Comparison of ENCODE assay signal across 20 cellular contexts in the genomic region with DNA sequence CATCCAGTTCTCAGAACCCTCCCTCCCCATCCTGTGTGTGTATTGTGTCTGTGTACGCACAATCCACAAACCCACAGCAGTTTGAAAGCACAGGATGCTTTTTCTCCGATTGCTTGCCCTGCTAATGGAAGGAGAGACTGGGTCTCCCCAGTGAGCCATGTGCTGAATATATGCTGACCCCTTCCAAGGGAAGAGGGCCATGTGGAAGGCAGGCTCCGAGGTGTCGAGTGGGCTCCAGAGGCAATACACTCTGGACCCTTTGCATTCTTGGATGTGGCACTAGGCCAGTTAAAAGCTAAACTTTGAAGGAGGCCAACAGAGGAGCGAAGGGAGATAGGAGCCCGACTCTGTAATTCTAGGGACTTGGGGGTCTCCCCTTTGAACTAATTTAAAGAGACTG. TPM values are rescaled to one million over a fixed set of nuclear protein-coding genes. Genes with fewer than 3 reads are reported as not detected.
DNase-seq lines count a peak whose midpoint lies in the region; ATAC-seq, FAIRE-seq and TF ChIP-seq lines count a peak whose summit lies in the region.
"Had no signal": no experiment of that assay in that cellular context is flagged by ENCODE, and none has a peak within 500 bp of the region (broad histone marks: within the 10 kb centered on the region; RNA-seq: fewer than 3 reads in every experiment).

No MANE protein-coding gene starts in this region.

- H4K5ac ChIP-seq in mesendoderm (ENCODE audit: low read length), result no peak overlapping the region

- no peaks in the 10 kb centered on the region for H3K27me3 ChIP-seq in A673 (replicated peaks; ENCODE audit: insufficient read depth, low read depth, low read length, poor library complexity)
- no peaks in the 10 kb centered on the region for H3K27me3 ChIP-seq in mesendoderm (ENCODE audit: insufficient read depth, low read length, poor library complexity)
- H3K27me3 ChIP-seq: brain microvascular endothelial cell had no signal

- no peak overlapping the region for H3K4me3 Mint-ChIP-seq in activated CD8-positive, alpha-beta T cell treated with anti-CD3 and anti-CD28 coated beads for 36 hours
- H3K4me3 Mint-ChIP-seq: activated B cell treated with CpG ODN at 0.5 μM for 24 hours; H9; stimulated activated naive B cell treated with anti-CD40 and anti-IgM and Interleukin-4, amounts not matched to agents 10 μg/mL and 1 μg/mL and 100 μg/mL, for 72 hours; T-helper 2 cell treated with Interferon-gamma antibody and Interleukin-4, amounts not matched to agents 5 μg/mL and 100 μg/mL, for 36 hours had no signal

- POLR2A ChIA-PET in A549 (lab: Yijun Ruan, JAX), result no interaction called here
- POLR2A ChIA-PET in A673 (lab: Charles Lee; ENCODE audit: low non-redundant PET), result interaction anchor here (0.6 kb wide), 1 partner anchor 798 kb away, joined by 12 read pairs; no protein-coding TSS in a partner anchor
- POLR2A ChIA-PET in activated CD8-positive, alpha-beta T cell treated with anti-CD3 and anti-CD28 coated beads for 36 hours (lab: Charles Lee), result interaction anchor here (1.0 kb wide), 1 partner anchor 13 kb away, joined by 3 read pairs; no protein-coding TSS in a partner anchor

- no TSS peak for BruUV-seq in A673 (replicated peaks; lab: Mats Ljungman, UMichigan)

- peak overlapping the region; percentile 44 for H3K27ac Mint-ChIP-seq in activated CD8-positive, alpha-beta T cell treated with anti-CD3 and anti-CD28 coated beads for 36 hours
- H3K27ac Mint-ChIP-seq: activated B cell treated with CpG ODN at 0.5 μM for 24 hours; stimulated activated naive B cell treated with anti-CD40 and anti-IgM and Interleukin-4, amounts not matched to agents 10 μg/mL and 1 μg/mL and 100 μg/mL, for 72 hours; T-helper 2 cell treated with Interferon-gamma antibody and Interleukin-4, amounts not matched to agents 5 μg/mL and 100 μg/mL, for 36 hours had no signal

- H2BK15ac ChIP-seq in mesendoderm (replicated peaks; ENCODE audit: low read depth), result no peak overlapping the region

- TF ChIP-seq POLR2A in A549 (IDR thresholded peaks at IDR 0.05; ENCODE audit: low read length), result no peak

- peaks cover 68% of the 10 kb centered on the region for H3K79me1 ChIP-seq in mesendoderm (ENCODE audit: low read length)

- no peak for TF ChIP-seq EP300 in A549 (IDR thresholded peaks at IDR 0.05)

- H3K56ac ChIP-seq in mesendoderm (ENCODE audit: low read length), result peak overlapping the region; percentile 54

- peak overlapping the region in 1 of 2 experiments; percentile 14; a peak in 3 of 6 replicates for H3K27ac ChIP-seq in A549
- peak overlapping the region; percentile 27 for H3K27ac ChIP-seq in A673 (ENCODE audit: low read depth, low read length, poor library complexity, severe bottlenecking)
- no peak overlapping the region for H3K27ac ChIP-seq in mesendoderm (ENCODE audit: low read depth, low read length)
- H3K27ac ChIP-seq: brain microvascular endothelial cell had no signal

- no peak for TF ChIP-seq CTCF in A549 (IDR thresholded peaks at IDR 0.05)
- no peak for TF ChIP-seq CTCF in A673 (conservative IDR thresholded peaks at IDR 0.05; ENCODE audit: low read depth, low read length)
- TF ChIP-seq CTCF in activated CD8-positive, alpha-beta T cell treated with anti-CD3 and anti-CD28 coated beads for 36 hours (IDR thresholded peaks at IDR 0.05), result no peak

- no peak overlapping the region for H3K4ac ChIP-seq in mesendoderm (ENCODE audit: low read depth, low read length)

- peaks cover 98% of the 10 kb centered on the region for H3K4me1 ChIP-seq in A549
- H3K4me1 ChIP-seq in A673 (ENCODE audit: insufficient read depth, low read length, poor library complexity, severe bottlenecking), result peaks cover 40% of the 10 kb centered on the region
- peaks cover 4% of the 10 kb centered on the region for H3K4me1 ChIP-seq in mesendoderm (ENCODE audit: control insufficient read depth, low read depth, low read length)

- H3K4me2 ChIP-seq in A549 (peak overlapping the region; percentile 32; the same call in 2 of the 3 replicates), mesendoderm (ENCODE audit: low read length) (no peak overlapping the region)

- H3K36me3 ChIP-seq in A673 (ENCODE audit: insufficient read depth, low read length, poor library complexity, severe bottlenecking) (peaks cover 70% of the 10 kb centered on the region), mesendoderm (ENCODE audit: control insufficient read depth, insufficient read depth, low read length) (peaks cover 46% of the 10 kb centered on the region)

- TF ChIP-seq RAD21 in A549 (conservative IDR thresholded peaks at IDR 0.05 in 1 of 2, IDR thresholded peaks at IDR 0.05 in 1 of 2), result no peak

- no peak overlapping the region for H2BK5ac ChIP-seq in mesendoderm (ENCODE audit: low read length)

- H3K27me3 Mint-ChIP-seq in activated CD8-positive, alpha-beta T cell treated with anti-CD3 and anti-CD28 coated beads for 36 hours, result no peaks in the 10 kb centered on the region
- H3K27me3 Mint-ChIP-seq: activated B cell treated with CpG ODN at 0.5 μM for 24 hours; stimulated activated naive B cell treated with anti-CD40 and anti-IgM and Interleukin-4, amounts not matched to agents 10 μg/mL and 1 μg/mL and 100 μg/mL, for 72 hours had no signal

- no peaks in the 10 kb centered on the region for H3K9me3 ChIP-seq in A549
- H3K9me3 ChIP-seq in A673 (ENCODE audit: low read depth, low read length, poor library complexity, severe bottlenecking), result no peaks in the 10 kb centered on the region

- intact Hi-C loops in A673 (cut with micrococcal nuclease; ENCODE audit: unreplicated experiment), result no loop called here
- intact Hi-C loops in activated CD8-positive, alpha-beta T cell treated with anti-CD3 and anti-CD28 coated beads for 36 hours (cut with micrococcal nuclease), result no loop called here

- no peak overlapping the region for H3K18ac ChIP-seq in mesendoderm (ENCODE audit: low read length)

- CTCF ChIA-PET in A549 (lab: Yijun Ruan, JAX) (interaction anchor here (0.9 to 5.6 kb wide), 7 partner anchors 32 to 202 kb away, joined by 3 to 21 read pairs (median 4); no protein-coding TSS in a partner anchor), A673 (lab: Charles Lee) (no interaction called here)
- CTCF ChIA-PET in activated CD8-positive, alpha-beta T cell treated with anti-CD3 and anti-CD28 coated beads for 36 hours (lab: Charles Lee), result interaction anchor here (0.9 to 2.0 kb wide), 4 partner anchors 33 to 51 kb away, joined by 3 to 6 read pairs (median 4); no protein-coding TSS in a partner anchor

- H3K23ac ChIP-seq in mesendoderm (ENCODE audit: low read length), result no peak overlapping the region

- H3K4me3 ChIP-seq in A549 (no peak overlapping the region), A673 (ENCODE audit: low read depth, low read length, poor library complexity, severe bottlenecking) (no peak overlapping the region), mesendoderm (ENCODE audit: low read length) (no peak overlapping the region)

- H4K8ac ChIP-seq in mesendoderm (ENCODE audit: low read depth, low read length), result no peak overlapping the region

- WGBS in A549 (ENCODE audit: missing lambda C conversion rate), result 91% methylated on average over 6 of the region's 6 CpGs
- no CpG with 5 or more reads among the region's 6 CpGs for WGBS in mesendoderm (ENCODE audit: extremely low coverage, insufficient coverage, low lambda C conversion rate)

- DNase-seq in A549 (ENCODE audit: low read depth in 1 of 2, low spot score in 1 of 2), result no peak
- no peak for DNase-seq in A673 (ENCODE audit: low spot score)
- no peak for DNase-seq in activated CD8-positive, alpha-beta T cell treated with anti-CD3 and anti-CD28 coated beads for 36 hours
- DNase-seq in mesendoderm, result no peak
- no peak for DNase-seq in GM19240 (ENCODE audit: insufficient read length, low spot score)
- DNase-seq: activated B cell treated with CpG ODN at 0.5 μM for 24 hours; activated CD8-positive, alpha-beta memory T cell treated with anti-CD3 and anti-CD28 coated beads for 24 hours; AML-193; brain microvascular endothelial cell; DND-41; foreskin melanocyte; H9; Kasumi-1; NCI-H1048; NCI-H446 treated with DMSO at 0.1 percent for 48 hours; stimulated activated naive B cell treated with anti-CD40 and anti-IgM and Interleukin-4, amounts not matched to agents 10 μg/mL and 1 μg/mL and 100 μg/mL, for 72 hours had no signal

- H3K36me3 Mint-ChIP-seq in activated CD8-positive, alpha-beta T cell treated with anti-CD3 and anti-CD28 coated beads for 36 hours (ENCODE audit: low read depth), result peaks cover 97% of the 10 kb centered on the region

- no peak overlapping the region for H3K9ac ChIP-seq in mesendoderm (ENCODE audit: low read length)

- H2BK120ac ChIP-seq in mesendoderm (ENCODE audit: low read depth, low read length), result no peak overlapping the region

- ATAC-seq in A549 (no peak), GM19397 (IDR thresholded peaks at IDR 0.05; ENCODE audit: unreplicated experiment) (no peak), HG02763 (IDR thresholded peaks at IDR 0.05; ENCODE audit: unreplicated experiment) (no peak)
- no peak for ATAC-seq in activated CD8-positive, alpha-beta T cell treated with anti-CD3 and anti-CD28 coated beads for 36 hours
- ATAC-seq: stimulated activated naive B cell treated with anti-CD40 and anti-IgM and Interleukin-4, amounts not matched to agents 10 μg/mL and 1 μg/mL and 100 μg/mL, for 72 hours had no signal

- H2AK5ac ChIP-seq in mesendoderm (ENCODE audit: low read length), result no peak overlapping the region

- peaks cover 72% of the 10 kb centered on the region for H3K79me2 ChIP-seq in mesendoderm (ENCODE audit: control insufficient read depth, insufficient read depth, low read length)

- no peak for FAIRE-seq in A549 (lab: Jason Lieb, UNC)
- FAIRE-seq: keratinocyte had no signal

- H3K9me3 Mint-ChIP-seq in activated CD8-positive, alpha-beta T cell treated with anti-CD3 and anti-CD28 coated beads for 36 hours, result no peaks in the 10 kb centered on the region
- H3K9me3 Mint-ChIP-seq: activated B cell treated with CpG ODN at 0.5 μM for 24 hours; H9; stimulated activated naive B cell treated with anti-CD40 and anti-IgM and Interleukin-4, amounts not matched to agents 10 μg/mL and 1 μg/mL and 100 μg/mL, for 72 hours; T-helper 2 cell treated with Interferon-gamma antibody and Interleukin-4, amounts not matched to agents 5 μg/mL and 100 μg/mL, for 36 hours had no signal

- H3K4me1 Mint-ChIP-seq in activated CD8-positive, alpha-beta T cell treated with anti-CD3 and anti-CD28 coated beads for 36 hours (ENCODE audit: low read depth), result peaks cover 94% of the 10 kb centered on the region

RNA-seq across cellular contexts. Expression of gene DUSP5, which starts 10.7 kb away (rescaled TPM):
- polyA plus RNA-seq in A549 (2011; rRNA removed) (152 and 171 TPM in 2 replicates), A549 (2017; fragmentation: RNase III; extraction: RNeasy Plus Mini Kit Qiagen cat#74134 plus additional on column Dnase treatment) (47.9 to 49.3 TPM (median 48.8 TPM) in 3 replicates)
- polyA plus RNA-seq in A549 (2012; cell fraction: cytosol; rRNA removed), result 92.2 and 125 TPM in 2 replicates
- 137 and 140 TPM in 2 replicates for polyA plus RNA-seq in A549 (2012; cell fraction: nucleus; rRNA removed)
- 652 and 758 TPM in 2 replicates for polyA minus RNA-seq in A549 (2011; rRNA and poly(A)+ RNA removed)
- total RNA-seq in A673 (2021), result 23.2 and 29.3 TPM in 2 replicates
- 10 to 100 TPM; 49.4 to 50.8 TPM for total RNA-seq in activated CD8-positive, alpha-beta T cell treated with anti-CD3 and anti-CD28 coated beads for 36 hours
- 52.5 TPM for polyA plus RNA-seq in mesendoderm (2013, experiment 1 of 2)
- 50.7 TPM for polyA plus RNA-seq in mesendoderm (2013, experiment 2 of 2)

RNA-seq across cellular contexts. Expression of gene SMC3, which starts 59.1 kb away (rescaled TPM):
- 39.2 and 59.5 TPM in 2 replicates for polyA plus RNA-seq in A549 (2011; rRNA removed)
- 11.2 and 14.2 TPM in 2 replicates for polyA plus RNA-seq in A549 (2012; cell fraction: cytosol; rRNA removed)
- polyA plus RNA-seq in A549 (2012; cell fraction: nucleus; rRNA removed), result 6.6 and 9.9 TPM in 2 replicates
- polyA plus RNA-seq in A549 (2017; fragmentation: RNase III; extraction: RNeasy Plus Mini Kit Qiagen cat#74134 plus additional on column Dnase treatment), result 60.0 to 60.7 TPM (median 60.5 TPM) in 3 replicates
- polyA minus RNA-seq in A549 (2011; rRNA and poly(A)+ RNA removed), result 9.1 and 10.0 TPM in 2 replicates
- total RNA-seq in A673 (2021), result 107 TPM in 2 replicates
- total RNA-seq in activated CD8-positive, alpha-beta T cell treated with anti-CD3 and anti-CD28 coated beads for 36 hours, result 10 to 100 TPM; 69.7 to 71.2 TPM
- polyA plus RNA-seq in mesendoderm (2013, experiment 1 of 2), result 103 TPM
- 102 TPM for polyA plus RNA-seq in mesendoderm (2013, experiment 2 of 2)
